Comparison of ENCODE assay signal across 8 cellular contexts in genomic region chr4:8158710-8159521, GRCh38. TPM values are rescaled to one million over a fixed set of nuclear protein-coding genes. Genes with fewer than 3 reads are reported as not detected.
DNase-seq lines count a peak whose midpoint lies in the region; ATAC-seq and TF ChIP-seq lines count a peak whose summit lies in the region.

TSS of gene ABLIM2 (minus strand) at chr4:8158813. CDS start at chr4:8158689, 124 bp downstream.

- H3K4me3 ChIP-seq in IMR-90 (ENCODE audit: insufficient read depth, low read depth, low read length) (peak within 1 kb of the TSS; percentile 83), OCI-LY7 (ENCODE audit: low read depth, low read length, poor library complexity, severe bottlenecking) (peak within 1 kb of the TSS; percentile 71)

- dilution Hi-C loops in IMR-90 (cut with HindIII; ENCODE audit: low sequenced_read_pairs, unreplicated experiment), result no loop called here

- peak within 1 kb of the TSS; percentile 1; the same call in 1 of the 2 replicates for H3K23ac ChIP-seq in IMR-90 (ENCODE audit: low read depth, low read length)

- peak within 1 kb of the TSS; percentile 86 for H4K5ac ChIP-seq in IMR-90 (ENCODE audit: low read depth, low read length)

- peak within 1 kb of the TSS; percentile 96 for H2AK9ac ChIP-seq in IMR-90 (replicated peaks; ENCODE audit: low read depth, low read length, poor library complexity)

- TF ChIP-seq RAD21 in IMR-90 (IDR thresholded peaks at IDR 0.05; ENCODE audit: low read length), result no peak

- H3K36me3 ChIP-seq in IMR-90 (ENCODE audit: control insufficient read depth, insufficient read depth, low read length) (no peaks in the 10 kb centered on the region), OCI-LY7 (ENCODE audit: insufficient read depth, low read length) (no peaks in the 10 kb centered on the region)

- H3K4me2 ChIP-seq in IMR-90 (ENCODE audit: low read depth, low read length) (peak within 1 kb of the TSS; percentile 97), OCI-LY7 (ENCODE audit: low read length) (peak within 1 kb of the TSS; percentile 87)

- CTCF ChIA-PET in IMR-90 (lab: Yijun Ruan, JAX), result interaction anchor here (1.3 kb wide), 1 partner anchor 18 kb away, joined by 3 read pairs; no protein-coding TSS in a partner anchor
- CTCF ChIA-PET in OCI-LY7 (lab: Charles Lee; ENCODE audit: unreplicated experiment), result interaction anchor here (0.6 kb wide), 1 partner anchor 1486 kb away, joined by 5 read pairs; no protein-coding TSS in a partner anchor

- in situ Hi-C loops in IMR-90 (cut with MboI; ENCODE audit: low sequenced_read_pairs), result no loop called here

- no peak within 1 kb of the TSS for H2BK15ac ChIP-seq in IMR-90 (ENCODE audit: low read depth, low read length)

- H3K9ac ChIP-seq in IMR-90 (ENCODE audit: low read depth, low read length), result peak within 1 kb of the TSS; percentile 80

- H4K91ac ChIP-seq in IMR-90 (ENCODE audit: insufficient read depth, low read depth, low read length), result peak within 1 kb of the TSS; percentile 49; the same call in 1 of the 2 replicates

- H3K9me2 ChIP-seq in OCI-LY7 (ENCODE audit: insufficient read depth, low read length), result no peaks in the 10 kb centered on the region

- H3K27ac ChIP-seq in IMR-90 (ENCODE audit: insufficient read depth, low read length) (peak within 1 kb of the TSS; percentile 46; the same call in 1 of the 2 replicates), OCI-LY7 (ENCODE audit: low read depth, low read length, poor library complexity, severe bottlenecking) (no peak within 1 kb of the TSS)

- no peak within 1 kb of the TSS for H2BK120ac ChIP-seq in IMR-90 (ENCODE audit: low read depth, low read length)

- peak within 1 kb of the TSS; percentile 74 for H3K4ac ChIP-seq in IMR-90 (ENCODE audit: low read depth, low read length)

- TF ChIP-seq POLR2A in IMR-90 (IDR thresholded peaks at IDR 0.05; ENCODE audit: low read depth, low read length) (no peak), erythroblast (IDR thresholded peaks at IDR 0.05; ENCODE audit: low read length) (no peak)

- no peaks in the 10 kb centered on the region for H3K79me2 ChIP-seq in OCI-LY7 (ENCODE audit: insufficient read depth, low read depth, low read length)

- TF ChIP-seq CTCF in IMR-90 (conservative IDR thresholded peaks at IDR 0.05; ENCODE audit: low read depth, low read length) (no peak), OCI-LY7 (conservative IDR thresholded peaks at IDR 0.05; ENCODE audit: low read length) (no peak)

- peak within 1 kb of the TSS; percentile 79 to 96 for H4K8ac ChIP-seq in IMR-90 (ENCODE audit: low read depth in 2 of 2, low read length in 2 of 2)

- peaks cover 5% of the 10 kb centered on the region; the same call in 1 of the 2 replicates for H3K4me1 ChIP-seq in IMR-90 (ENCODE audit: control insufficient read depth, insufficient read depth, low read length)
- H3K4me1 ChIP-seq in OCI-LY7 (ENCODE audit: insufficient read depth, low read length, poor library complexity, severe bottlenecking), result peaks cover 38% of the 10 kb centered on the region

- DNase-seq in DMS 273 treated with DMSO at 0.1 percent for 48 hours (lab: John Stamatoyannopoulos, UW), result peak; percentile 75
- peak; percentile 96 for DNase-seq in IMR-90
- peak; percentile 98 for DNase-seq in OCI-LY7 (ENCODE audit: low spot score)
- peak; percentile 99 for DNase-seq in activated T-cell treated with anti-CD3 and anti-CD28 coated beads for 48 hours (ENCODE audit: low read depth)
- peak; percentile 93 to 94 for DNase-seq in erythroblast (lab: John Stamatoyannopoulos, UW)
- peak; percentile 98 for DNase-seq in mucosa of gallbladder (ENCODE audit: low spot score)
- peak; percentile 98 for DNase-seq in stimulated activated CD8-positive, alpha-beta memory T cell treated with anti-CD3 and anti-CD28 coated beads, Interleukin-4, amount 100 ng/mL, for 24 hours (ENCODE audit: low read depth)

- H2AFZ ChIP-seq in IMR-90 (replicated peaks; ENCODE audit: low read length, poor library complexity) (peak within 1 kb of the TSS; percentile 99), OCI-LY7 (ENCODE audit: low read length) (peak within 1 kb of the TSS; percentile 85)

- 0 out of 2 replicates have a peak within 1 kb of the TSS, but pooled peaks have one; percentile 77 for H3K14ac ChIP-seq in IMR-90 (replicated peaks; ENCODE audit: low read depth, low read length)

- no peak within 1 kb of the TSS for H2BK20ac ChIP-seq in IMR-90 (ENCODE audit: low read depth, low read length)

- intact Hi-C loops in IMR-90 (cut with micrococcal nuclease), result no loop called here
- intact Hi-C loops in OCI-LY7 (cut with micrococcal nuclease; ENCODE audit: unreplicated experiment), result no loop called here

- no peak within 1 kb of the TSS for H2BK5ac ChIP-seq in IMR-90 (ENCODE audit: low read depth, low read length, poor library complexity, severe bottlenecking)

- no peak within 1 kb of the TSS for H3K56ac ChIP-seq in IMR-90 (ENCODE audit: extremely low read depth, insufficient read depth, low read length)

- 0 out of 2 replicates have a peak within 1 kb of the TSS, but pooled peaks have one; percentile 50 for H2AK5ac ChIP-seq in IMR-90 (ENCODE audit: low read depth, low read length)

- POLR2A ChIA-PET in IMR-90 (lab: Charles Lee; ENCODE audit: unreplicated experiment) (no interaction called here), OCI-LY7 (lab: Charles Lee) (interaction anchor here (1.0 to 1.2 kb wide), 2 partner anchors 28 to 39 kb away, joined by 3 to 4 read pairs; no protein-coding TSS in a partner anchor)

- H4K20me1 ChIP-seq in IMR-90 (ENCODE audit: insufficient read depth, low read length) (no peaks in the 10 kb centered on the region), OCI-LY7 (ENCODE audit: insufficient read depth, low read length) (no peaks in the 10 kb centered on the region)

- peaks cover 57% of the 10 kb centered on the region for H3K27me3 ChIP-seq in IMR-90 (ENCODE audit: control insufficient read depth, insufficient read depth, low read length)

- no peaks in the 10 kb centered on the region for H3K79me1 ChIP-seq in IMR-90 (ENCODE audit: low read depth in 1 of 2, low read length in 2 of 2)

- BruUV-seq in IMR-90 (replicated peaks; lab: Mats Ljungman, UMichigan) (no TSS peak), OCI-LY7 (replicated peaks; lab: Mats Ljungman, UMichigan) (no TSS peak)

- 1% methylated on average over 28 of the region's 94 CpGs; no CpG with 5 or more reads in 1 of the 2 experiments for WGBS in IMR-90 (ENCODE audit: extremely low coverage in 2 of 2, insufficient read length in 1 of 2), 2 experiments

- H3K9me3 ChIP-seq in IMR-90 (ENCODE audit: control insufficient read depth, insufficient read depth, low read length), result no peaks in the 10 kb centered on the region
- no peaks in the 10 kb centered on the region for H3K9me3 ChIP-seq in OCI-LY7 (ENCODE audit: low read length)

- 0 out of 2 replicates have a peak, but pooled peaks cover 4% of the 10 kb centered on the region for H3K9me1 ChIP-seq in IMR-90 (ENCODE audit: insufficient read depth, low read length)

- peak within 1 kb of the TSS; percentile 67; the same call in 1 of the 2 replicates for H3K18ac ChIP-seq in IMR-90 (ENCODE audit: low read depth, low read length)

- ATAC-seq in GM21529 (IDR thresholded peaks at IDR 0.05; ENCODE audit: unreplicated experiment) (peak; percentile 95), IMR-90 (ENCODE audit: low read depth) (peak; percentile 100)

TF ChIP-seq in IMR-90, 13 proteins besides CTCF, POLR2A, EP300 and RAD21:
- TF ChIP-seq NFE2L2 (IDR thresholded peaks at IDR 0.05; ENCODE audit: low read depth, low read length) (no peak), CEBPB (IDR thresholded peaks at IDR 0.05; ENCODE audit: low read depth, low read length) (peak; percentile 100), FOS (IDR thresholded peaks at IDR 0.05; ENCODE audit: low read depth, low read length) (no peak), BHLHE40 (IDR thresholded peaks at IDR 0.05; ENCODE audit: low read depth, low read length) (no peak), MXI1 (IDR thresholded peaks at IDR 0.05; ENCODE audit: borderline replicate concordance, low read depth, low read length) (peak; percentile 41; the same call in 1 of the 2 replicates), MAZ (IDR thresholded peaks at IDR 0.05; ENCODE audit: borderline replicate concordance, low read depth, low read length) (peak; percentile 95; the same call in 1 of the 2 replicates)

RNA-seq across cellular contexts. Expression of gene ABLIM2, which starts in this region (rescaled TPM):
- under 0.01 TPM in 2 replicates for total RNA-seq in IMR-90 (2012; rRNA removed)
- 0.07 and 0.10 TPM in 2 replicates for polyA plus RNA-seq in IMR-90 (2012; rRNA removed)
- polyA plus RNA-seq in IMR-90 (2012; cell fraction: cytosol; rRNA removed), result 0.05 and 0.08 TPM in 2 replicates
- 0.08 TPM in 2 replicates for polyA plus RNA-seq in IMR-90 (2012; cell fraction: nucleus; rRNA removed; ENCODE audit: low replicate concordance)
- total RNA-seq in OCI-LY7 (2014; rRNA removed; shearing (Covaris generic)), result 0.23 and 0.76 TPM in 2 replicates
- total RNA-seq in OCI-LY7 (2022), result 0.72 TPM in 1 of 2 replicates, not detected in the other
- total RNA-seq in mucosa of gallbladder, result 11.3 TPM

Comparison
In these comparisons a context has a peak if more than half of its experiments do, and no peak if none do; other contexts are left out.
1. Peak in DNase-seq, ATAC-seq, H3K4me3 ChIP-seq, H3K27ac ChIP-seq, H3K9ac ChIP-seq and H3K4me2 ChIP-seq in IMR-90; RNA of the gene not detected or under 1 TPM.
2. Peak in DNase-seq, H3K4me3 ChIP-seq and H3K4me2 ChIP-seq in OCI-LY7; RNA of the gene not detected or under 1 TPM.